16 cellular contexts compared by ENCODE assay signal in the genomic region with DNA sequence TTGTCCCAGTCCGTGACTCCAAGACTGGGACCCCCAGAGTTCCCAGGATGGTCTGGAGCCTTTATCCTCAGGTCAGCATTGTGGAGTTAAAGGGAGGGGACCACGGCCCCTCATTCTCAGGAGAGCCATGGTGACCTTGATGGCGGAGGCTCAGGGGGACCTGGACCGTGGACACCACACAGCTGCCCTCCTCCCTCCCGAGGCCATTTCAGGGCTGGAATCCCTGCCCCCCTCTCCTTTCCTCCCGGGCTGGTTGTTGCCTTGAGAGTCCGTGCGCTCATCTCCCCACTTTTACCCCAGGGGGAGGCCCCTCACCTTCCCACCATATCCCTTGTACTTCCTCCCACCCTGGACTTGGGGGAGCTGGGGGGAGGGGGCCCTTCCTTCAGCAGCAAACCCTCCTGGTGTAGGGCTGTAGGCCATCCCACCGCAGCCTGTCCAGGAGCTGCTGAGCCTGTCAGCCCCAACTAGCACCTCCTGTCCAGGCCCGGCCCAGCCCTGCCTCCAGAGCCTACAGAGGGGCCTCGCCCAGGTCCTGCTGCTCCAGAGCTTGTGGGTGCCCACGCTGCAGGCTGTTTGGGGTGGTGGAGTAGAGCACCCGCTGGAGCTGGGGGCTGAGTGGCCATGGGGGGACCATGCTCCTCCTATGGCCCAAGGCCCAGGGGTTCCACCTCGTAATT.
"Had no signal": no experiment of that assay in that cellular context is flagged by ENCODE, and none has a peak within 500 bp of the region (broad histone marks: within the 10 kb centered on the region; RNA-seq: fewer than 3 reads in every experiment).

No MANE protein-coding gene starts in this region.

- H3K9me3 ChIP-seq: esophagus muscularis mucosa, gastrocnemius medialis, sigmoid colon had no signal

- FAIRE-seq: colon, keratinocyte had no signal

- ATAC-seq: effector memory CD8-positive, alpha-beta T cell; gastrocnemius medialis; left cardiac atrium; naive thymus-derived CD4-positive, alpha-beta T cell had no signal

- H3K27me3 ChIP-seq: esophagus muscularis mucosa, gastrocnemius medialis, sigmoid colon had no signal

- H3K27ac ChIP-seq: epithelial cell of prostate, esophagus muscularis mucosa, gastrocnemius medialis, sigmoid colon, skin epidermis had no signal

- DNase-seq: cerebellar nuclear complex; effector memory CD8-positive, alpha-beta T cell; gastrocnemius medialis; immature natural killer cell; left cardiac atrium; mesendoderm; naive thymus-derived CD4-positive, alpha-beta T cell; sigmoid colon; stimulated activated CD4-positive, alpha-beta T cell treated with anti-CD3 and anti-CD28 coated beads, Interleukin-12 subunit alpha, Interleukin-12 subunit beta, amount 100 ng/mL, for 4 hours; stimulated activated naive CD4-positive, alpha-beta T cell treated with Interleukin-2 at 50 U/mL for 16 hours; trophoblast cell had no signal

- H3K4me1 ChIP-seq: esophagus muscularis mucosa, sigmoid colon had no signal

- H3K4me3 ChIP-seq: esophagus muscularis mucosa, gastrocnemius medialis, sigmoid colon, skin epidermis had no signal
